In the genomic region with DNA sequence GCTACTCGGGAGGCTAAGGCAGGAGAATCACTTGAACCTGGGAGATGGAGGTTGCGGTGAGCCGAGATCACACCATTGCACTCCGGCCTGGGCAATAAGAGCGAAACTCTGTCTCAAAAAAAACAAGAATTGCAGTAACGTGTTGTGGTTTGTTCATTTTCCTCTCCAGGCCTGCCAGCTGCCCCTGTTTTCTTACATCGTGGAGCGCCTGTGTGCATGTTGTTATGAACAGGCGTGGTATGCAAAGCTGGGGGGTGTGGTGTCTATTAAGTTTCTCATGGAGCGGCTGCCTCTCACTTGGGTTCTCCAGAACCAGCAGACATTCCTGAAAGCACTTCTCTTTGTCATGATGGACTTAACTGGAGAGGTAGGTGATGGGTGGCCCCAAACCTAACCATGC, we compare ENCODE assay signal across 14 cellular contexts. TPM values are rescaled to one million over a fixed set of nuclear protein-coding genes. Genes with fewer than 3 reads are reported as not detected.
DNase-seq lines count a peak whose midpoint lies in the region; ATAC-seq, FAIRE-seq and TF ChIP-seq lines count a peak whose summit lies in the region.
"Had no signal": no experiment of that assay in that cellular context is flagged by ENCODE, and none has a peak within 500 bp of the region (broad histone marks: within the 10 kb centered on the region; RNA-seq: fewer than 3 reads in every experiment).

No MANE protein-coding gene starts in this region.

- ATAC-seq in GM19463 (IDR thresholded peaks at IDR 0.05; ENCODE audit: unreplicated experiment) (peak; percentile 49), HG03378 (IDR thresholded peaks at IDR 0.05; ENCODE audit: unreplicated experiment) (peak; percentile 11), pancreas (no peak)
- ATAC-seq: psoas muscle had no signal

- FAIRE-seq in pancreas (lab: Jason Lieb, UNC), result no peak

- no peak for TF ChIP-seq CTCF in GM12864 (IDR thresholded peaks at IDR 0.05; ENCODE audit: low read depth, low read length, missing control alignments)
- no peak for TF ChIP-seq CTCF in dorsolateral prefrontal cortex (IDR thresholded peaks at IDR 0.05 in 54 of 56, conservative IDR thresholded peaks at IDR 0.05 in 2 of 56; ENCODE audit: low read depth in 1 of 56, partially characterized antibody in 56 of 56)
- no peak for TF ChIP-seq CTCF in pancreas (IDR thresholded peaks at IDR 0.05)

- H3K4me1 ChIP-seq in effector memory CD4-positive, alpha-beta T cell (ENCODE audit: control insufficient read depth, insufficient read depth, low read length, poor library complexity, severe bottlenecking), result peaks cover 4% of the 10 kb centered on the region
- no peaks in the 10 kb centered on the region for H3K4me1 ChIP-seq in pancreas
- H3K4me1 ChIP-seq: esophagus squamous epithelium, psoas muscle had no signal

- peak; percentile 45 for DNase-seq in GM12864 (ENCODE audit: low read depth)
- peak in 1 of 3 donors; percentile 4 for DNase-seq in effector memory CD4-positive, alpha-beta T cell
- DNase-seq in dorsolateral prefrontal cortex, result no peak
- no peak for DNase-seq in stimulated activated naive CD4-positive, alpha-beta T cell treated with Interleukin-2 at 50 U/mL for 16 hours (lab: John Stamatoyannopoulos, UW)
- no peak for DNase-seq in pancreas
- DNase-seq: activated CD4-positive, alpha-beta T cell treated with anti-CD3 and anti-CD28 coated beads for 1 hour; activated naive CD8-positive, alpha-beta T cell treated with anti-CD3 and anti-CD28 coated beads, Interleukin-2, amount 10 ng/mL, durations not matched to agents 7 days and 5 days; esophagus squamous epithelium; mesenchymal stem cell; NCI-H1436; NCI-H774; psoas muscle had no signal

- 94 to 95% methylated on average over 10 of the region's 10 CpGs for WGBS in pancreas, 2 donors

- no peaks in the 10 kb centered on the region for H3K27me3 ChIP-seq in effector memory CD4-positive, alpha-beta T cell (replicated peaks; ENCODE audit: control insufficient read depth, insufficient read depth, low read length, poor library complexity, severe bottlenecking)
- H3K27me3 ChIP-seq in dorsolateral prefrontal cortex (no peaks in the 10 kb centered on the region), pancreas (no peaks in the 10 kb centered on the region)
- H3K27me3 ChIP-seq: esophagus squamous epithelium had no signal

- peaks cover 65% of the 10 kb centered on the region for H3K36me3 ChIP-seq in effector memory CD4-positive, alpha-beta T cell (ENCODE audit: control insufficient read depth, insufficient read depth, low read length)
- peaks cover 4 to 87% (median 33%) of the 10 kb centered on the region in 3 donors for H3K36me3 ChIP-seq in pancreas

- H3K27ac ChIP-seq in effector memory CD4-positive, alpha-beta T cell (ENCODE audit: insufficient read depth, low read length, poor library complexity, severe bottlenecking), result peak overlapping the region; percentile 46
- H3K27ac ChIP-seq in dorsolateral prefrontal cortex (no peak overlapping the region), pancreas (no peak overlapping the region)
- H3K27ac ChIP-seq: esophagus squamous epithelium, psoas muscle had no signal

- no peaks in the 10 kb centered on the region for H3K9me3 ChIP-seq in effector memory CD4-positive, alpha-beta T cell (ENCODE audit: control insufficient read depth, low read length)
- H3K9me3 ChIP-seq in pancreas, result no peaks in the 10 kb centered on the region
- H3K9me3 ChIP-seq: esophagus squamous epithelium, psoas muscle had no signal

- no peak overlapping the region; the same call in 1 of the 2 replicates for H3K4me3 ChIP-seq in GM12864 (ENCODE audit: low read depth, low read length)
- H3K4me3 ChIP-seq in effector memory CD4-positive, alpha-beta T cell (ENCODE audit: insufficient read depth, low read depth, low read length, poor library complexity, severe bottlenecking), result no peak overlapping the region
- H3K4me3 ChIP-seq in dorsolateral prefrontal cortex, result no peak overlapping the region
- H3K4me3 ChIP-seq in pancreas, result no peak overlapping the region
- H3K4me3 ChIP-seq: esophagus squamous epithelium, psoas muscle had no signal

- intact Hi-C loops in dorsolateral prefrontal cortex (cut with DNase I) (no loop called here), pancreas (cut with DNase I) (no loop called here)

RNA-seq across cellular contexts. Expression of gene TRRAP, which starts 52.1 kb away (rescaled TPM):
- total RNA-seq in dorsolateral prefrontal cortex (10 to 100 TPM; 35.4 to 72.2 (median 48.9) TPM), pancreas (10 to 100 TPM; 14.3 to 25.1 (median 15.7) TPM)
- polyA plus RNA-seq in pancreas, result 10 to 100 TPM; 10.2 to 11.9 TPM

Comparison
In these comparisons a context has a peak if more than half of its experiments do, and no peak if none do; other contexts are left out.
1. ATAC-seq: peak in GM19463 (single experiment) and HG03378 (single experiment); none in pancreas (0 of 4).